24 cellular contexts compared by ENCODE assay signal in genomic region chr9:124228516-124228915, GRCh38.
"Had no signal": no experiment of that assay in that cellular context is flagged by ENCODE, and none has a peak within 500 bp of the region (broad histone marks: within the 10 kb centered on the region; RNA-seq: fewer than 3 reads in every experiment).

No MANE protein-coding gene starts in this region.

- H3K4me1 ChIP-seq: ascending aorta, SJCRH30 had no signal

- FAIRE-seq: TTC549 had no signal

- H3K27ac ChIP-seq: ascending aorta, cardiac muscle cell, SJCRH30, SK-N-MC had no signal

- H3K9me3 ChIP-seq: ascending aorta, SJCRH30 had no signal

- H3K4me3 ChIP-seq: ascending aorta, cardiac muscle cell, SJCRH30, SK-N-MC had no signal

- H3K27me3 ChIP-seq: cardiac muscle cell, SJCRH30 had no signal

- H3K36me3 ChIP-seq: ascending aorta, cardiac muscle cell, SJCRH30 had no signal

- ATAC-seq: activated CD8-positive, alpha-beta T cell treated with anti-CD3 and anti-CD28 coated beads, Interleukin-2, amount 10 ng/mL, durations not matched to agents 7 days and 5 days; Panc1 had no signal

- DNase-seq: activated CD4-positive, alpha-beta T cell treated with anti-CD3 and anti-CD28 coated beads, Interleukin-2, amount 10 ng/mL, durations not matched to agents 7 days and 5 days; activated CD4-positive, alpha-beta T cell treated with anti-CD3 and anti-CD28 coated beads, Interleukin-2, amount 50 U/mL, for 48 hours; activated CD8-positive, alpha-beta T cell treated with anti-CD3 and anti-CD28 coated beads, Interleukin-2, amount 10 ng/mL, durations not matched to agents 7 days and 5 days; activated gamma-delta T cell; activated naive CD4-positive, alpha-beta T cell treated with Interleukin-2 at 50 U/mL for 16 hours; activated naive CD8-positive, alpha-beta T cell treated with anti-CD3 and anti-CD28 coated beads, Interleukin-2, amount 10 ng/mL, durations not matched to agents 7 days and 5 days; activated T-cell treated with anti-CD3 and anti-CD28 coated beads, Interleukin-2, amount 50 U/mL, for 24 hours; amygdala; Karpas-422; KBM-7; NCI-H1105; NCI-H1417 treated with DMSO at 0.1 percent for 48 hours; NCI-H187 treated with DMSO at 0.1 percent for 48 hours; NCI-H2081; NCI-H446; NCI-H510A treated with DMSO at 0.1 percent for 48 hours; NCI-H774; SHP77; SJCRH30 had no signal
